13 cellular contexts compared by ENCODE assay signal in genomic region chr18:55420977-55421611, GRCh38.
DNase-seq lines count a peak whose midpoint lies in the region; ATAC-seq and TF ChIP-seq lines count a peak whose summit lies in the region.
"Had no signal": no experiment of that assay in that cellular context is flagged by ENCODE, and none has a peak within 500 bp of the region (broad histone marks: within the 10 kb centered on the region; RNA-seq: fewer than 3 reads in every experiment).

No MANE protein-coding gene starts in this region.

- H3K4me2 ChIP-seq in Karpas-422 (ENCODE audit: low read depth, low read length, poor library complexity, severe bottlenecking) = peak overlapping the region; percentile 68

- WGBS in suprapubic skin = 24% methylated on average over 5 of the region's 5 CpGs

- no peaks in the 10 kb centered on the region for H3K9me3 ChIP-seq in Karpas-422 (ENCODE audit: low read length)
- H3K9me3 ChIP-seq in lower lobe of right lung = no peaks in the 10 kb centered on the region
- no peaks in the 10 kb centered on the region for H3K9me3 ChIP-seq in suprapubic skin
- H3K9me3 ChIP-seq: mucosa of descending colon had no signal

- no peaks in the 10 kb centered on the region for H3K36me3 Mint-ChIP-seq in chondrocyte (ENCODE audit: low read depth)

- H3K36me3 ChIP-seq in Karpas-422 (ENCODE audit: insufficient read depth, low read length) = no peaks in the 10 kb centered on the region
- H3K36me3 ChIP-seq in lower lobe of right lung = no peaks in the 10 kb centered on the region
- H3K36me3 ChIP-seq in suprapubic skin = no peaks in the 10 kb centered on the region
- H3K36me3 ChIP-seq: WERI-Rb-1 had no signal

- peaks cover 51% of the 10 kb centered on the region for H3K79me2 ChIP-seq in Karpas-422 (ENCODE audit: low read length)

- TF ChIP-seq CTCF in chondrocyte (IDR thresholded peaks at IDR 0.05) (no peak), lower lobe of right lung (IDR thresholded peaks at IDR 0.05) (no peak), suprapubic skin (IDR thresholded peaks at IDR 0.05) (no peak)

- no peak for TF ChIP-seq EP300 in suprapubic skin (IDR thresholded peaks at IDR 0.05)

- no peaks in the 10 kb centered on the region for H3K27me3 Mint-ChIP-seq in chondrocyte (ENCODE audit: low read depth)

- no peaks in the 10 kb centered on the region for H4K20me1 ChIP-seq in Karpas-422 (ENCODE audit: insufficient read depth, low read depth, low read length)

- H3K4me1 Mint-ChIP-seq in chondrocyte (ENCODE audit: low read depth) = peaks cover 31% of the 10 kb centered on the region

- H3K9ac ChIP-seq in Karpas-422 (ENCODE audit: low read length) = peak overlapping the region; percentile 71

- no peaks in the 10 kb centered on the region for H3K9me3 Mint-ChIP-seq in chondrocyte (ENCODE audit: low read depth)

- H3K27me3 ChIP-seq in Karpas-422 (ENCODE audit: low read length) (no peaks in the 10 kb centered on the region), lower lobe of right lung (ENCODE audit: low read depth) (no peaks in the 10 kb centered on the region), suprapubic skin (no peaks in the 10 kb centered on the region)

- ATAC-seq in lower lobe of right lung = no peak
- ATAC-seq: mucosa of descending colon had no signal

- intact Hi-C loops in lower lobe of right lung (cut with DNase I) = no loop called here

- H2AFZ ChIP-seq in Karpas-422 (ENCODE audit: low read length) = no peak overlapping the region

- H3K27ac ChIP-seq in Karpas-422 (ENCODE audit: low read length) (peak overlapping the region; percentile 98), lower lobe of right lung (peak overlapping the region; percentile 66), suprapubic skin (peak overlapping the region; percentile 85)
- H3K27ac ChIP-seq: WERI-Rb-1 had no signal

- H3K27ac Mint-ChIP-seq in chondrocyte (ENCODE audit: unreplicated experiment) = no peak overlapping the region

- peak overlapping the region; percentile 30; the same call in 1 of the 2 replicates for H3K4me3 ChIP-seq in Karpas-422 (ENCODE audit: low read length)
- H3K4me3 ChIP-seq in lower lobe of right lung = peak overlapping the region; percentile 32
- H3K4me3 ChIP-seq in suprapubic skin = peak overlapping the region; percentile 50
- H3K4me3 ChIP-seq: mucosa of descending colon had no signal

- DNase-seq in Karpas-422 = peak; percentile 43
- no peak for DNase-seq in chondrocyte (ENCODE audit: low spot score)
- no peak for DNase-seq in lower lobe of right lung
- DNase-seq in suprapubic skin (ENCODE audit: low spot score in 2 of 2) = no peak
- DNase-seq in anterior cingulate cortex (lab: John Stamatoyannopoulos, UW) = no peak
- DNase-seq in GM19238 (ENCODE audit: insufficient read length, low spot score) = no peak
- DNase-seq in DMS79 treated with DMSO at 0.1 percent for 48 hours (lab: John Stamatoyannopoulos, UW) = no peak
- no peak for DNase-seq in GOT3 (lab: John Stamatoyannopoulos, UW)
- DNase-seq: activated gamma-delta T cell treated with Interleukin-2 at 50 U/mL for 16 hours, erythroblast, GDM1, mucosa of descending colon, WERI-Rb-1 had no signal

- H3K4me3 Mint-ChIP-seq in chondrocyte (ENCODE audit: unreplicated experiment) = peak overlapping the region; percentile 24

- no peak for TF ChIP-seq POLR2A in suprapubic skin (IDR thresholded peaks at IDR 0.05)

- H3K4me1 ChIP-seq in Karpas-422 (ENCODE audit: low read length) = peaks cover 99% of the 10 kb centered on the region
- H3K4me1 ChIP-seq in lower lobe of right lung = peaks cover 23% of the 10 kb centered on the region
- H3K4me1 ChIP-seq in suprapubic skin = peaks cover 49% of the 10 kb centered on the region

- H3K9me2 ChIP-seq in Karpas-422 (replicated peaks; ENCODE audit: insufficient read depth, low read length) = no peaks in the 10 kb centered on the region
